ENCODE assay signal across 12 cellular contexts in genomic region chr20:434661-435419, GRCh38. TPM values are rescaled to one million over a fixed set of nuclear protein-coding genes. Genes with fewer than 3 reads are reported as not detected.
A peak's percentile ranks its signal among the peaks of the same experiment; 100 is the strongest.
DNase-seq lines count a peak whose midpoint lies in the region; ATAC-seq and TF ChIP-seq lines count a peak whose summit lies in the region.
"Had no signal": no experiment of that assay in that cellular context is flagged by ENCODE, and none has a peak within 500 bp of the region (broad histone marks: within the 10 kb centered on the region; RNA-seq: fewer than 3 reads in every experiment).

No MANE protein-coding gene starts in this region.

- peaks cover 43% of the 10 kb centered on the region for H3K36me3 Mint-ChIP-seq in activated T-cell treated with anti-CD3 and anti-CD28 coated beads, Interleukin-2, amount 50 U/mL, for 4 hours (ENCODE audit: insufficient read depth)
- H3K36me3 Mint-ChIP-seq in WTC11, result peaks cover 40% of the 10 kb centered on the region
- peaks cover 44 to 76% of the 10 kb centered on the region in 2 donors for H3K36me3 Mint-ChIP-seq in stimulated activated naive B cell treated with anti-CD40 and anti-IgM and Interleukin-4, amounts not matched to agents 10 μg/mL and 1 μg/mL and 100 μg/mL, for 72 hours

- POLR2A ChIA-PET in WTC11 (lab: Charles Lee), result interaction anchor here (0.5 to 1.0 kb wide), 2 partner anchors 18 to 54 kb away, joined by 3 to 4 read pairs; partner anchors contain the start of gene TRIB3

- H3K4me3 Mint-ChIP-seq in activated T-cell treated with anti-CD3 and anti-CD28 coated beads, Interleukin-2, amount 50 U/mL, for 4 hours, result peak overlapping the region; percentile 74
- H3K4me3 Mint-ChIP-seq in WTC11, result peak overlapping the region; percentile 21; the same call in 1 of the 2 replicates
- peak overlapping the region in 1 of 2 donors; percentile 29 for H3K4me3 Mint-ChIP-seq in stimulated activated naive B cell treated with anti-CD40 and anti-IgM and Interleukin-4, amounts not matched to agents 10 μg/mL and 1 μg/mL and 100 μg/mL, for 72 hours

- no peak for DNase-seq in activated T-cell treated with anti-CD3 and anti-CD28 coated beads, Interleukin-2, amount 50 U/mL, for 4 hours
- no peak for DNase-seq in activated T-cell treated with anti-CD3 and anti-CD28 coated beads, Interleukin-2, amount 50 U/mL, for 48 hours
- peak; percentile 25 for DNase-seq in WTC11 (ENCODE audit: low spot score)
- no peak for DNase-seq in stimulated activated naive B cell treated with anti-CD40 and anti-IgM and Interleukin-4, amounts not matched to agents 10 μg/mL and 1 μg/mL and 100 μg/mL, for 72 hours
- DNase-seq in SHP77 treated with DMSO at 0.1 percent for 48 hours (lab: John Stamatoyannopoulos, UW), result no peak
- DNase-seq: MM.1S, T1000 had no signal

- H3K27me3 ChIP-seq in iPS-18a (ENCODE audit: control insufficient read depth, insufficient read depth, low read length), result peaks cover 19% of the 10 kb centered on the region
- H3K27me3 ChIP-seq: suprapubic skin had no signal

- H3K9me3 Mint-ChIP-seq in activated T-cell treated with anti-CD3 and anti-CD28 coated beads, Interleukin-2, amount 50 U/mL, for 4 hours, result no peaks in the 10 kb centered on the region
- no peaks in the 10 kb centered on the region for H3K9me3 Mint-ChIP-seq in WTC11
- no peaks in the 10 kb centered on the region for H3K9me3 Mint-ChIP-seq in stimulated activated naive B cell treated with anti-CD40 and anti-IgM and Interleukin-4, amounts not matched to agents 10 μg/mL and 1 μg/mL and 100 μg/mL, for 72 hours

- H3K4me1 ChIP-seq in iPS-18a (ENCODE audit: control insufficient read depth, low read depth, low read length), result peaks cover 9% of the 10 kb centered on the region
- H3K4me1 ChIP-seq: parathyroid adenoma had no signal

- TF ChIP-seq CTCF in WTC11 (IDR thresholded peaks at IDR 0.05), result no peak

- H3K4me1 Mint-ChIP-seq in activated T-cell treated with anti-CD3 and anti-CD28 coated beads, Interleukin-2, amount 50 U/mL, for 4 hours (ENCODE audit: low read depth), result peaks cover 74% of the 10 kb centered on the region
- peaks cover 21% of the 10 kb centered on the region for H3K4me1 Mint-ChIP-seq in WTC11
- peaks cover 46 to 54% of the 10 kb centered on the region in 2 donors for H3K4me1 Mint-ChIP-seq in stimulated activated naive B cell treated with anti-CD40 and anti-IgM and Interleukin-4, amounts not matched to agents 10 μg/mL and 1 μg/mL and 100 μg/mL, for 72 hours

- peaks cover 41% of the 10 kb centered on the region for H3K36me3 ChIP-seq in iPS-18a (ENCODE audit: control insufficient read depth, low read depth, low read length)

- CTCF ChIA-PET in WTC11 (lab: Charles Lee), result interaction anchor here (1.1 to 6.1 kb wide), 3 partner anchors 72 to 538 kb away, joined by 3 to 66 read pairs (median 4); no protein-coding TSS in a partner anchor

- no peak overlapping the region for H3K27ac Mint-ChIP-seq in WTC11
- H3K27ac Mint-ChIP-seq in stimulated activated naive B cell treated with anti-CD40 and anti-IgM and Interleukin-4, amounts not matched to agents 10 μg/mL and 1 μg/mL and 100 μg/mL, for 72 hours, result peak overlapping the region; percentile 67

- no peak for ATAC-seq in activated T-cell treated with anti-CD3 and anti-CD28 coated beads, Interleukin-2, amount 50 U/mL, for 4 hours
- peak; percentile 49 for ATAC-seq in WTC11
- ATAC-seq in stimulated activated naive B cell treated with anti-CD40 and anti-IgM and Interleukin-4, amounts not matched to agents 10 μg/mL and 1 μg/mL and 100 μg/mL, for 72 hours (replicated peaks), result no peak
- no peak for ATAC-seq in GM18909 (IDR thresholded peaks at IDR 0.05; ENCODE audit: poor library complexity, unreplicated experiment)
- no peak for ATAC-seq in GM18502 (IDR thresholded peaks at IDR 0.05; ENCODE audit: poor library complexity, unreplicated experiment)

- H3K27ac ChIP-seq in iPS-18a (ENCODE audit: low read length), result no peak overlapping the region
- H3K27ac ChIP-seq: parathyroid adenoma, suprapubic skin had no signal

- H3K9me3 ChIP-seq in iPS-18a (ENCODE audit: control insufficient read depth, low read depth, low read length), result no peaks in the 10 kb centered on the region
- H3K9me3 ChIP-seq: suprapubic skin had no signal

- H3K9ac ChIP-seq in iPS-18a (ENCODE audit: low read length), result no peak overlapping the region
- H3K9ac ChIP-seq: parathyroid adenoma had no signal

- H3K27me3 Mint-ChIP-seq in activated T-cell treated with anti-CD3 and anti-CD28 coated beads, Interleukin-2, amount 50 U/mL, for 4 hours (ENCODE audit: low read depth), result no peaks in the 10 kb centered on the region
- H3K27me3 Mint-ChIP-seq in WTC11 (ENCODE audit: low read depth), result peaks cover 49% of the 10 kb centered on the region
- no peaks in the 10 kb centered on the region for H3K27me3 Mint-ChIP-seq in stimulated activated naive B cell treated with anti-CD40 and anti-IgM and Interleukin-4, amounts not matched to agents 10 μg/mL and 1 μg/mL and 100 μg/mL, for 72 hours

- peak overlapping the region; percentile 34 for H3K4me3 ChIP-seq in iPS-18a (ENCODE audit: low read length)
- H3K4me3 ChIP-seq: suprapubic skin had no signal

TF ChIP-seq in WTC11, 78 proteins besides CTCF, POLR2A, EP300 and RAD21:
- no peak for TF ChIP-seq ZMAT4 (CRISPR knock-in tag; IDR thresholded peaks at IDR 0.05)
- TF ChIP-seq TEAD4 (CRISPR knock-in tag; IDR thresholded peaks at IDR 0.05), result 0 out of 2 replicates have a peak, but pooled peaks have one; percentile 7

RNA-seq across cellular contexts. Expression of gene RBCK1, which starts 26.7 kb away (rescaled TPM):
- total RNA-seq in activated T-cell treated with anti-CD3 and anti-CD28 coated beads, Interleukin-2, amount 50 U/mL, for 4 hours, result 100 to 1,000 TPM in 2 of 3 donors, 10 to 100 TPM in 1; 87.1 to 104 (median 103) TPM
- total RNA-seq in WTC11 (2021), result 65.0 to 75.2 TPM (median 69.5 TPM) in 3 replicates

RNA-seq across cellular contexts. Expression of gene TBC1D20, which starts 27.5 kb away (rescaled TPM):
- 10 to 100 TPM; 21.2 to 25.5 (median 23.9) TPM for total RNA-seq in activated T-cell treated with anti-CD3 and anti-CD28 coated beads, Interleukin-2, amount 50 U/mL, for 4 hours
- total RNA-seq in WTC11 (2021), result 14.6 to 15.6 TPM (median 15.4 TPM) in 3 replicates

RNA-seq across cellular contexts. Expression of gene TRIB3, which starts 54.3 kb away (rescaled TPM):
- 10 to 100 TPM; 34.6 to 45.2 (median 37.0) TPM for total RNA-seq in activated T-cell treated with anti-CD3 and anti-CD28 coated beads, Interleukin-2, amount 50 U/mL, for 4 hours
- 7.8 to 9.2 TPM (median 8.7 TPM) in 3 replicates for total RNA-seq in WTC11 (2021)
